Comparison of ENCODE assay signal across 2 cellular contexts in the genomic region with DNA sequence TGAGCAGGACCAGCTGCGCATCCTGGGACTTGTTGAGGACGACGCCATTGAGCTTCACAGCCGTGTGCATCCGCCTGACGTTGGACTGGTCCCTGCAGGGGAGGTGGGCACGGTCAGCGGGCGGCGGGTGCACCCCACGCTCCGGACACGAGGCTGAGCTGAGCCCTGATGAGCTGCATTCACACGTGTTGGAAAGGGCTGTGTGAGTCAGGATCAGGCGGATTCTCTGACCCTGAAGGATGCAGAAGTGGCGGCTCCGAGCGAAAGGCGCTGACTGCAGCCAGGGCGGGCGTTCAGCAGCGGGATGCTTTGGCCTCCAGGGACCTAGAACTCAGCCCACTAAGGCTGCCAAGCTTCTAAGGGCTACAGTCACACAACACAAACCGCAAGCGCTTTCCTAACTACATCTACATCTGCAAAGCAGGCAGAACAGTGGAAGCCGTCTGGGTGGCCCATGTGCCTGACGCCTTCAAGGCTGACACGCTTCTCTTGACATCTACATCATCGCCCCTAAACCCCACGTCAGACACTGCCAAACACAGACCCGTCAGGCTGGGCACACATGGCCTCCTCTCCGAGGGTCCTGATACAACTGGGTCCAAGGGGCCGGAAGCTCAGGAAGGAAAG.
TF ChIP-seq lines count a peak whose summit lies in the region.

No MANE protein-coding gene starts in this region.

TF ChIP-seq in SK-N-SH, 30 proteins besides CTCF, POLR2A, EP300 and RAD21:
- TF ChIP-seq MAX (IDR thresholded peaks at IDR 0.05; ENCODE audit: low read depth) (no peak), GATA2 (CRISPR knock-in tag; IDR thresholded peaks at IDR 0.05) (no peak)

TF ChIP-seq in SK-N-SH treated with all-trans-retinoic acid at 6 μM for 48 hours, 23 proteins besides CTCF, POLR2A, EP300 and RAD21:
- TF ChIP-seq, protein P1, sequence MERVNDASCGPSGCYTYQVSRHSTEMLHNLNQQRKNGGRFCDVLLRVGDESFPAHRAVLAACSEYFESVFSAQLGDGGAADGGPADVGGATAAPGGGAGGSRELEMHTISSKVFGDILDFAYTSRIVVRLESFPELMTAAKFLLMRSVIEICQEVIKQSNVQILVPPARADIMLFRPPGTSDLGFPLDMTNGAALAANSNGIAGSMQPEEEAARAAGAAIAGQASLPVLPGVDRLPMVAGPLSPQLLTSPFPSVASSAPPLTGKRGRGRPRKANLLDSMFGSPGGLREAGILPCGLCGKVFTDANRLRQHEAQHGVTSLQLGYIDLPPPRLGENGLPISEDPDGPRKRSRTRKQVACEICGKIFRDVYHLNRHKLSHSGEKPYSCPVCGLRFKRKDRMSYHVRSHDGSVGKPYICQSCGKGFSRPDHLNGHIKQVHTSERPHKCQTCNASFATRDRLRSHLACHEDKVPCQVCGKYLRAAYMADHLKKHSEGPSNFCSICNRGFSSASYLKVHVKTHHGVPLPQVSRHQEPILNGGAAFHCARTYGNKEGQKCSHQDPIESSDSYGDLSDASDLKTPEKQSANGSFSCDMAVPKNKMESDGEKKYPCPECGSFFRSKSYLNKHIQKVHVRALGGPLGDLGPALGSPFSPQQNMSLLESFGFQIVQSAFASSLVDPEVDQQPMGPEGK (CRISPR knock-in tag; IDR thresholded peaks at IDR 0.05; ENCODE audit: borderline replicate concordance) = no peak
- no peak for TF ChIP-seq ESRRG (CRISPR knock-in tag; IDR thresholded peaks at IDR 0.05)
- TF ChIP-seq CSDC2 (CRISPR knock-in tag; IDR thresholded peaks at IDR 0.05) = no peak
- TF ChIP-seq, protein P2, sequence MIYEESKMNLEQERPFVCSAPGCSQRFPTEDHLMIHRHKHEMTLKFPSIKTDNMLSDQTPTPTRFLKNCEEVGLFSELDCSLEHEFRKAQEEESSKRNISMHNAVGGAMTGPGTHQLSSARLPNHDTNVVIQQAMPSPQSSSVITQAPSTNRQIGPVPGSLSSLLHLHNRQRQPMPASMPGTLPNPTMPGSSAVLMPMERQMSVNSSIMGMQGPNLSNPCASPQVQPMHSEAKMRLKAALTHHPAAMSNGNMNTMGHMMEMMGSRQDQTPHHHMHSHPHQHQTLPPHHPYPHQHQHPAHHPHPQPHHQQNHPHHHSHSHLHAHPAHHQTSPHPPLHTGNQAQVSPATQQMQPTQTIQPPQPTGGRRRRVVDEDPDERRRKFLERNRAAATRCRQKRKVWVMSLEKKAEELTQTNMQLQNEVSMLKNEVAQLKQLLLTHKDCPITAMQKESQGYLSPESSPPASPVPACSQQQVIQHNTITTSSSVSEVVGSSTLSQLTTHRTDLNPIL (CRISPR knock-in tag; IDR thresholded peaks at IDR 0.05; ENCODE audit: low read depth) = no peak
- TF ChIP-seq GLIS3 (CRISPR knock-in tag; IDR thresholded peaks at IDR 0.05) = no peak
- TF ChIP-seq RARB (CRISPR knock-in tag; IDR thresholded peaks at IDR 0.05) = no peak
- no peak for TF ChIP-seq PPARA (CRISPR knock-in tag; IDR thresholded peaks at IDR 0.05; ENCODE audit: borderline replicate concordance)
- TF ChIP-seq ISL1 (CRISPR knock-in tag; IDR thresholded peaks at IDR 0.05) = no peak
- no peak for TF ChIP-seq ZFP3 (CRISPR knock-in tag; IDR thresholded peaks at IDR 0.05)
- no peak for TF ChIP-seq ZNF8 (CRISPR knock-in tag; IDR thresholded peaks at IDR 0.05)
- no peak for TF ChIP-seq TOX (CRISPR knock-in tag; IDR thresholded peaks at IDR 0.05; ENCODE audit: borderline replicate concordance)
- TF ChIP-seq TSHZ2 (CRISPR knock-in tag; IDR thresholded peaks at IDR 0.05) = no peak
- TF ChIP-seq BACH2 (CRISPR knock-in tag; IDR thresholded peaks at IDR 0.05; ENCODE audit: borderline replicate concordance) = no peak
- no peak for TF ChIP-seq ZFP30 (CRISPR knock-in tag; IDR thresholded peaks at IDR 0.05)
- no peak for TF ChIP-seq ZNF70 (CRISPR knock-in tag; IDR thresholded peaks at IDR 0.05)
